In the genomic region with DNA sequence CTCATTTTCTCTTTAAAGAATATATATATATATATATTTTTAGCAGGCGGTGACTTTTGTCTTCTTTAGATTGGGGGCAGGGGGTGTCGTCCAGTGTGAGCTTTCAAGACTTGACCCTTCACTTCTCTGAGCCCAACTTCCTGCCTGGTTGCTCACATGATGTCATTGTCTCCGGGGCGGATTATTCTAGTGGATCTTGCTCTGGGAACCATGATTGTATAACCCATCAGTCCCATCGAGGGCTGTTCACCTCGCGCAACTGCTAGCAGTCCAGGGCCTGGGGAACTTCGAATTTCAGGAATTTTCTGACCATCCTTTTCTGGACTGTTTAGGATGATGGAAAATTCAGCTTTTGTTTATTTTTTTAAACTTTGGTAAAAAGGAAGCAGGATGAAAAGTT, we compare ENCODE assay signal across 8 cellular contexts. TPM values are rescaled to one million over a fixed set of nuclear protein-coding genes. Genes with fewer than 3 reads are reported as not detected.
DNase-seq lines count a peak whose midpoint lies in the region; ATAC-seq and TF ChIP-seq lines count a peak whose summit lies in the region.

No MANE protein-coding gene starts in this region.

- ATAC-seq in HG02678 (IDR thresholded peaks at IDR 0.05; ENCODE audit: unreplicated experiment), result peak; percentile 28

- peaks cover 12% of the 10 kb centered on the region for H3K36me3 ChIP-seq in neutrophil

- peak overlapping the region; percentile 79 to 89 for H3K4me3 ChIP-seq in neutrophil (ENCODE audit: low read depth in 1 of 2, low read length in 1 of 2)

- H3K27me3 ChIP-seq in neutrophil, result no peaks in the 10 kb centered on the region

- TF ChIP-seq CTCF in neutrophil (IDR thresholded peaks at IDR 0.05), result no peak

- peaks cover 11% of the 10 kb centered on the region for H3K27me3 Mint-ChIP-seq in activated T-helper 2 cell treated with anti-CD3 and anti-CD28 coated beads, Interferon-gamma antibody, Interleukin-2, Interleukin-4, amounts not matched to agents 10 μg/mL and 5 μg/mL and 100 μg/mL, durations not matched to agents 14 hours and 24 hours and 36 hours (ENCODE audit: low read depth)

- intact Hi-C loops in activated T-helper 2 cell treated with anti-CD3 and anti-CD28 coated beads, Interferon-gamma antibody, Interleukin-2, Interleukin-4, amounts not matched to agents 10 μg/mL and 5 μg/mL and 100 μg/mL, durations not matched to agents 14 hours and 24 hours and 36 hours (cut with micrococcal nuclease), result loop anchor here (2.0 kb wide), 1 partner anchor 181 kb away; the partner anchor contains the start of gene TCP1

- peak overlapping the region; percentile 98 for H3K27ac ChIP-seq in neutrophil

- peak; percentile 19 for DNase-seq in activated naive CD4-positive, alpha-beta T cell treated with Interleukin-2 at 50 U/mL for 16 hours
- no peak for DNase-seq in activated naive CD4-positive, alpha-beta T cell (lab: John Stamatoyannopoulos, UW)
- DNase-seq in NCI-H2029 treated with DMSO at 0.1 percent for 48 hours (lab: John Stamatoyannopoulos, UW) (peak; percentile 25), globus pallidus (ENCODE audit: low spot score) (peak; percentile 69)
- no peak for DNase-seq in activated T-helper 2 cell treated with anti-CD3 and anti-CD28 coated beads, Interferon-gamma antibody, Interleukin-2, Interleukin-4, amounts not matched to agents 10 μg/mL and 5 μg/mL and 100 μg/mL, durations not matched to agents 14 hours and 24 hours and 36 hours (ENCODE audit: low spot score)
- DNase-seq in effector CD4-positive, alpha-beta T cell, result no peak

- H3K36me3 Mint-ChIP-seq in activated T-helper 2 cell treated with anti-CD3 and anti-CD28 coated beads, Interferon-gamma antibody, Interleukin-2, Interleukin-4, amounts not matched to agents 10 μg/mL and 5 μg/mL and 100 μg/mL, durations not matched to agents 14 hours and 24 hours and 36 hours (ENCODE audit: low read depth), result peaks cover 25% of the 10 kb centered on the region

- no peaks in the 10 kb centered on the region for H3K9me3 Mint-ChIP-seq in activated T-helper 2 cell treated with anti-CD3 and anti-CD28 coated beads, Interferon-gamma antibody, Interleukin-2, Interleukin-4, amounts not matched to agents 10 μg/mL and 5 μg/mL and 100 μg/mL, durations not matched to agents 14 hours and 24 hours and 36 hours

- peak overlapping the region; percentile 89 for H3K27ac Mint-ChIP-seq in activated T-helper 2 cell treated with anti-CD3 and anti-CD28 coated beads, Interferon-gamma antibody, Interleukin-2, Interleukin-4, amounts not matched to agents 10 μg/mL and 5 μg/mL and 100 μg/mL, durations not matched to agents 14 hours and 24 hours and 36 hours

- no peaks in the 10 kb centered on the region for H3K9me3 ChIP-seq in neutrophil

- peaks cover 86 to 87% of the 10 kb centered on the region in 2 experiments for H3K4me1 ChIP-seq in neutrophil (ENCODE audit: control insufficient read depth in 1 of 2, insufficient read depth in 1 of 2, low read depth in 1 of 2, low read length in 1 of 2)

- peak overlapping the region; percentile 95 for H3K4me3 Mint-ChIP-seq in activated T-helper 2 cell treated with anti-CD3 and anti-CD28 coated beads, Interferon-gamma antibody, Interleukin-2, Interleukin-4, amounts not matched to agents 10 μg/mL and 5 μg/mL and 100 μg/mL, durations not matched to agents 14 hours and 24 hours and 36 hours (ENCODE audit: low read depth)

- peaks cover 46% of the 10 kb centered on the region for H3K4me1 Mint-ChIP-seq in activated T-helper 2 cell treated with anti-CD3 and anti-CD28 coated beads, Interferon-gamma antibody, Interleukin-2, Interleukin-4, amounts not matched to agents 10 μg/mL and 5 μg/mL and 100 μg/mL, durations not matched to agents 14 hours and 24 hours and 36 hours (ENCODE audit: low read depth)

RNA-seq across cellular contexts. Expression of gene IGF2R, which starts 1.0 kb away (rescaled TPM):
- 75.0 and 82.4 TPM in 2 replicates for total RNA-seq in activated T-helper 2 cell treated with anti-CD3 and anti-CD28 coated beads, Interferon-gamma antibody, Interleukin-2, Interleukin-4, amounts not matched to agents 10 μg/mL and 5 μg/mL and 100 μg/mL, durations not matched to agents 14 hours and 24 hours and 36 hours

Comparison
In these comparisons a context has a peak if more than half of its experiments do, and no peak if none do; other contexts are left out.
1. DNase-seq: peak in activated naive CD4-positive, alpha-beta T cell treated with Interleukin-2 at 50 U/mL for 16 hours (single experiment), NCI-H2029 treated with DMSO at 0.1 percent for 48 hours (single experiment) and globus pallidus (single experiment); none in activated naive CD4-positive, alpha-beta T cell (0 of 4), activated T-helper 2 cell treated with anti-CD3 and anti-CD28 coated beads, Interferon-gamma antibody, Interleukin-2, Interleukin-4, amounts not matched to agents 10 μg/mL and 5 μg/mL and 100 μg/mL, durations not matched to agents 14 hours and 24 hours and 36 hours (single experiment) and effector CD4-positive, alpha-beta T cell (single experiment).